ENCODE assay signal across 1 cellular context in the genomic region with DNA sequence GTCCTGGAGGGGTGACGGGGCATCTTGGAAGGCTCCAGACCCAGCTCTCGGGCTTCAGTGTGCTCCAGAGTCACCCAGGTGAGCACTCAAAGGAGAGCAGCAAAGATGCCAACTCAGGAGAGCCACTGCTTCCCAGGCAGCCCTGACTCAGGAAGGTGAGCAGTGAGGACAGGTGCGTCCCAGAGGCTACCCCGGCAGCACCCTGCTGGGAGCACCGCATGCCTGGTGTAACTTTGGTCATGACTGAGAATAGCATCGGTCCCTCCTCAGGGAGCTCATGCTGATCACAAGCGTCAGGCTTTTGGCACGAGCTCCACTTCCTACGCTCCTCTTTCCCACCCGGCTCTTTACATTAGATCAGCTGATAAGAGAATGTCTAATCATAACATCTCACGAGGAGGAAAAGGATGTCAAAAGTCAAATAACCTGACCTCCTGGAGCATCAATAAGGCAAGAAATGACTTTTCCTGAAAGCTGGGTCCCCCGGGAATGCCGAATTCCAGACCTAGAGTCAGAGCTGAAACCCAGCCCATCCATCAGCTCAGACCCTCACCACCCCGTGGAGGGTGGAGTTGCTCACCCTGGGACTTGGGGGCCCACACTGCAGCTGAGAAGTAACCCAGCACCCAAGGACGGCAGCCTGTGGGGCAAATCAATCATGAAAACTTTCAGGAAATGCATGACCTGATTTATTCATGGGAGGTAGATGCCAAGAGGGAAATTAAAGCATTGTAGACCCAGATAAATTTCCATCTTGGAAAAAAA.
TF ChIP-seq lines count a peak whose summit lies in the region.

No MANE protein-coding gene starts in this region.

TF ChIP-seq in H1, 55 proteins besides CTCF, POLR2A, EP300 and RAD21 (continued from another document):
- TF ChIP-seq, protein P1, sequence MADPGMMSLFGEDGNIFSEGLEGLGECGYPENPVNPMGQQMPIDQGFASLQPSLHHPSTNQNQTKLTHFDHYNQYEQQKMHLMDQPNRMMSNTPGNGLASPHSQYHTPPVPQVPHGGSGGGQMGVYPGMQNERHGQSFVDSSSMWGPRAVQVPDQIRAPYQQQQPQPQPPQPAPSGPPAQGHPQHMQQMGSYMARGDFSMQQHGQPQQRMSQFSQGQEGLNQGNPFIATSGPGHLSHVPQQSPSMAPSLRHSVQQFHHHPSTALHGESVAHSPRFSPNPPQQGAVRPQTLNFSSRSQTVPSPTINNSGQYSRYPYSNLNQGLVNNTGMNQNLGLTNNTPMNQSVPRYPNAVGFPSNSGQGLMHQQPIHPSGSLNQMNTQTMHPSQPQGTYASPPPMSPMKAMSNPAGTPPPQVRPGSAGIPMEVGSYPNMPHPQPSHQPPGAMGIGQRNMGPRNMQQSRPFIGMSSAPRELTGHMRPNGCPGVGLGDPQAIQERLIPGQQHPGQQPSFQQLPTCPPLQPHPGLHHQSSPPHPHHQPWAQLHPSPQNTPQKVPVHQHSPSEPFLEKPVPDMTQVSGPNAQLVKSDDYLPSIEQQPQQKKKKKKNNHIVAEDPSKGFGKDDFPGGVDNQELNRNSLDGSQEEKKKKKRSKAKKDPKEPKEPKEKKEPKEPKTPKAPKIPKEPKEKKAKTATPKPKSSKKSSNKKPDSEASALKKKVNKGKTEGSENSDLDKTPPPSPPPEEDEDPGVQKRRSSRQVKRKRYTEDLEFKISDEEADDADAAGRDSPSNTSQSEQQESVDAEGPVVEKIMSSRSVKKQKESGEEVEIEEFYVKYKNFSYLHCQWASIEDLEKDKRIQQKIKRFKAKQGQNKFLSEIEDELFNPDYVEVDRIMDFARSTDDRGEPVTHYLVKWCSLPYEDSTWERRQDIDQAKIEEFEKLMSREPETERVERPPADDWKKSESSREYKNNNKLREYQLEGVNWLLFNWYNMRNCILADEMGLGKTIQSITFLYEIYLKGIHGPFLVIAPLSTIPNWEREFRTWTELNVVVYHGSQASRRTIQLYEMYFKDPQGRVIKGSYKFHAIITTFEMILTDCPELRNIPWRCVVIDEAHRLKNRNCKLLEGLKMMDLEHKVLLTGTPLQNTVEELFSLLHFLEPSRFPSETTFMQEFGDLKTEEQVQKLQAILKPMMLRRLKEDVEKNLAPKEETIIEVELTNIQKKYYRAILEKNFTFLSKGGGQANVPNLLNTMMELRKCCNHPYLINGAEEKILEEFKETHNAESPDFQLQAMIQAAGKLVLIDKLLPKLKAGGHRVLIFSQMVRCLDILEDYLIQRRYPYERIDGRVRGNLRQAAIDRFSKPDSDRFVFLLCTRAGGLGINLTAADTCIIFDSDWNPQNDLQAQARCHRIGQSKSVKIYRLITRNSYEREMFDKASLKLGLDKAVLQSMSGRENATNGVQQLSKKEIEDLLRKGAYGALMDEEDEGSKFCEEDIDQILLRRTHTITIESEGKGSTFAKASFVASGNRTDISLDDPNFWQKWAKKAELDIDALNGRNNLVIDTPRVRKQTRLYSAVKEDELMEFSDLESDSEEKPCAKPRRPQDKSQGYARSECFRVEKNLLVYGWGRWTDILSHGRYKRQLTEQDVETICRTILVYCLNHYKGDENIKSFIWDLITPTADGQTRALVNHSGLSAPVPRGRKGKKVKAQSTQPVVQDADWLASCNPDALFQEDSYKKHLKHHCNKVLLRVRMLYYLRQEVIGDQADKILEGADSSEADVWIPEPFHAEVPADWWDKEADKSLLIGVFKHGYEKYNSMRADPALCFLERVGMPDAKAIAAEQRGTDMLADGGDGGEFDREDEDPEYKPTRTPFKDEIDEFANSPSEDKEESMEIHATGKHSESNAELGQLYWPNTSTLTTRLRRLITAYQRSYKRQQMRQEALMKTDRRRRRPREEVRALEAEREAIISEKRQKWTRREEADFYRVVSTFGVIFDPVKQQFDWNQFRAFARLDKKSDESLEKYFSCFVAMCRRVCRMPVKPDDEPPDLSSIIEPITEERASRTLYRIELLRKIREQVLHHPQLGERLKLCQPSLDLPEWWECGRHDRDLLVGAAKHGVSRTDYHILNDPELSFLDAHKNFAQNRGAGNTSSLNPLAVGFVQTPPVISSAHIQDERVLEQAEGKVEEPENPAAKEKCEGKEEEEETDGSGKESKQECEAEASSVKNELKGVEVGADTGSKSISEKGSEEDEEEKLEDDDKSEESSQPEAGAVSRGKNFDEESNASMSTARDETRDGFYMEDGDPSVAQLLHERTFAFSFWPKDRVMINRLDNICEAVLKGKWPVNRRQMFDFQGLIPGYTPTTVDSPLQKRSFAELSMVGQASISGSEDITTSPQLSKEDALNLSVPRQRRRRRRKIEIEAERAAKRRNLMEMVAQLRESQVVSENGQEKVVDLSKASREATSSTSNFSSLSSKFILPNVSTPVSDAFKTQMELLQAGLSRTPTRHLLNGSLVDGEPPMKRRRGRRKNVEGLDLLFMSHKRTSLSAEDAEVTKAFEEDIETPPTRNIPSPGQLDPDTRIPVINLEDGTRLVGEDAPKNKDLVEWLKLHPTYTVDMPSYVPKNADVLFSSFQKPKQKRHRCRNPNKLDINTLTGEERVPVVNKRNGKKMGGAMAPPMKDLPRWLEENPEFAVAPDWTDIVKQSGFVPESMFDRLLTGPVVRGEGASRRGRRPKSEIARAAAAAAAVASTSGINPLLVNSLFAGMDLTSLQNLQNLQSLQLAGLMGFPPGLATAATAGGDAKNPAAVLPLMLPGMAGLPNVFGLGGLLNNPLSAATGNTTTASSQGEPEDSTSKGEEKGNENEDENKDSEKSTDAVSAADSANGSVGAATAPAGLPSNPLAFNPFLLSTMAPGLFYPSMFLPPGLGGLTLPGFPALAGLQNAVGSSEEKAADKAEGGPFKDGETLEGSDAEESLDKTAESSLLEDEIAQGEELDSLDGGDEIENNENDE (IDR thresholded peaks at IDR 0.05; ENCODE audit: insufficient replicate concordance, low read length) = no peak
- TF ChIP-seq POU5F1 (IDR thresholded peaks at IDR 0.05; ENCODE audit: low read depth, low read length) = no peak
- TF ChIP-seq GABPA (IDR thresholded peaks at IDR 0.05; ENCODE audit: borderline replicate concordance, insufficient read depth, low read length) = no peak
- TF ChIP-seq JUN (IDR thresholded peaks at IDR 0.05; ENCODE audit: low read depth, low read length) = no peak
- no peak for TF ChIP-seq CBX5 (IDR thresholded peaks at IDR 0.05; ENCODE audit: low read depth, low read length)
- no peak for TF ChIP-seq PHF8 (conservative IDR thresholded peaks at IDR 0.05; ENCODE audit: low read depth, low read length)
